ENCODE assay signal across 10 cellular contexts in the genomic region with DNA sequence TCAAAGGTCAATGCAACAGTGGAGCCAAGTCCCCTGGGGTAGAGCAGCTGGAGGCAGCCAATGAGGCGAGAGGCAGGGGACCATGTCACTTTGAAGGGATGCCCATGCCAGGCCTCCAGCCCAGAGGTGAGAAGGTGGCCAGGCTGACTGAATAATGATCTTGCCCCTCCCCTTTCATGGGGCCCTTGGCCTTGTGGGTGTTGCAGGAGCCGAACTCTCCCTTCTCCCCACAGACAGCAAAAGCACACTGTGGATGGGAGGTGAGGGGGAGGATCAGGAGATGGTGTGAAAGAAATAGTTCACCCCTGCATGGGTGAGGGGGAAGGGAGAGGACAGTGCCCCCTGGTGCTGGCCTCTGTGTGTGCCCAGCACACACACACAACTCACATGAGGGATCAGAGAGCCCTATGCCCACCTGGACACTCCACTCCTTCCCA. TPM values are rescaled to one million over a fixed set of nuclear protein-coding genes. Genes with fewer than 3 reads are reported as not detected.
A peak's percentile ranks its signal among the peaks of the same experiment; 100 is the strongest.
DNase-seq lines count a peak whose midpoint lies in the region; ATAC-seq, FAIRE-seq and TF ChIP-seq lines count a peak whose summit lies in the region.
"Had no signal": no experiment of that assay in that cellular context is flagged by ENCODE, and none has a peak within 500 bp of the region (broad histone marks: within the 10 kb centered on the region; RNA-seq: fewer than 3 reads in every experiment).

No MANE protein-coding gene starts in this region.

- no peak overlapping the region for H3K23ac ChIP-seq in H9 (ENCODE audit: insufficient read length, low read depth, low read length)

- H3K4me1 ChIP-seq in H9 (ENCODE audit: insufficient read depth, low read length): no peaks in the 10 kb centered on the region

- no peaks in the 10 kb centered on the region for H3K9me3 Mint-ChIP-seq in H9
- H3K9me3 Mint-ChIP-seq in activated T-helper 17 cell treated with anti-CD3 and anti-CD28 coated beads, Interleukin-2, amount 50 U/mL, for 72 hours: no peaks in the 10 kb centered on the region

- H3K36me3 Mint-ChIP-seq in H9 (ENCODE audit: insufficient read depth in 1 of 3, low read depth in 3 of 3): no peaks in the 10 kb centered on the region
- H3K36me3 Mint-ChIP-seq in activated T-helper 17 cell treated with anti-CD3 and anti-CD28 coated beads, Interleukin-2, amount 50 U/mL, for 72 hours (ENCODE audit: low read depth): no peaks in the 10 kb centered on the region

- no peak overlapping the region for H3K27ac ChIP-seq in H9 (ENCODE audit: insufficient read length, low read depth, low read length)
- H3K27ac ChIP-seq: vagina had no signal

- no peak overlapping the region for H2AFZ ChIP-seq in H9 (ENCODE audit: low read length)

- H3K36me3 ChIP-seq in BJ (ENCODE audit: control insufficient read depth, insufficient read depth, low read length): no peaks in the 10 kb centered on the region
- H3K36me3 ChIP-seq: vagina had no signal

- H4K91ac ChIP-seq in H9 (ENCODE audit: insufficient read length, low read depth, low read length): no peak overlapping the region

- H3K4ac ChIP-seq in H9 (ENCODE audit: low read depth, low read length): no peak overlapping the region

- peak; percentile 43 for TF ChIP-seq CTCF in BJ (IDR thresholded peaks at IDR 0.05; ENCODE audit: insufficient read depth, low read depth, low read length)
- TF ChIP-seq CTCF in H9 (conservative IDR thresholded peaks at IDR 0.05): peak; percentile 59; the same call in 2 of the 3 replicates

- H3K79me2 ChIP-seq in H9 (ENCODE audit: insufficient read depth, low read length): no peaks in the 10 kb centered on the region

- no peak overlapping the region for H3K4me3 ChIP-seq in BJ (ENCODE audit: low read depth, low read length)
- H3K4me3 ChIP-seq: vagina had no signal

- no CpG with 5 or more reads among the region's 2 CpGs for WGBS in H9 (ENCODE audit: extremely low coverage, insufficient read length, low lambda C conversion rate)

- peaks cover 27 to 41% of the 10 kb centered on the region in 2 experiments for H3K4me1 Mint-ChIP-seq in H9
- H3K4me1 Mint-ChIP-seq in activated T-helper 17 cell treated with anti-CD3 and anti-CD28 coated beads, Interleukin-2, amount 50 U/mL, for 72 hours: peaks cover 57% of the 10 kb centered on the region

- no peak overlapping the region for H3K14ac ChIP-seq in H9 (ENCODE audit: insufficient read depth, low read length)

- POLR2A ChIA-PET in BJ (lab: Charles Lee): no interaction called here

- no peak overlapping the region for H4K5ac ChIP-seq in H9 (ENCODE audit: insufficient read length, low read depth, low read length)

- H3T11ph ChIP-seq in H9 (ENCODE audit: low read length): no peak overlapping the region

- H3K4me3 Mint-ChIP-seq in H9: no peak overlapping the region
- peak overlapping the region; percentile 84 for H3K4me3 Mint-ChIP-seq in activated T-helper 17 cell treated with anti-CD3 and anti-CD28 coated beads, Interleukin-2, amount 50 U/mL, for 72 hours

- no peak overlapping the region for H2AK5ac ChIP-seq in H9 (ENCODE audit: insufficient read length, low read length)

- H4K20me1 ChIP-seq in H9 (ENCODE audit: control insufficient read depth, insufficient read depth, insufficient read length): no peaks in the 10 kb centered on the region

- no peak overlapping the region for H3K4me2 ChIP-seq in H9 (ENCODE audit: insufficient read depth, insufficient read length, low read length)

- ATAC-seq in activated T-helper 17 cell treated with anti-CD3 and anti-CD28 coated beads, Interleukin-2, amount 50 U/mL, for 72 hours (replicated peaks): no peak
- ATAC-seq in GM18868 (IDR thresholded peaks at IDR 0.05; ENCODE audit: unreplicated experiment): no peak
- ATAC-seq in GM18858 (IDR thresholded peaks at IDR 0.05; ENCODE audit: unreplicated experiment): no peak
- ATAC-seq in GM21737 (IDR thresholded peaks at IDR 0.05; ENCODE audit: unreplicated experiment): no peak

- H3K23me2 ChIP-seq in H9 (ENCODE audit: insufficient read length, low read depth, low read length, poor library complexity, severe bottlenecking): peaks cover 3% of the 10 kb centered on the region

- no peak overlapping the region for H4K8ac ChIP-seq in H9 (replicated peaks; ENCODE audit: insufficient read length, low read depth, low read length)

- no peaks in the 10 kb centered on the region for H3K9me3 ChIP-seq in H9 (ENCODE audit: control insufficient read depth, low read depth, low read length)
- H3K9me3 ChIP-seq: vagina had no signal

- H3K18ac ChIP-seq in H9 (ENCODE audit: insufficient read length, low read depth, low read length): no peak overlapping the region

- H3K27ac Mint-ChIP-seq in H9: no peak overlapping the region
- peak overlapping the region; percentile 98 for H3K27ac Mint-ChIP-seq in activated T-helper 17 cell treated with anti-CD3 and anti-CD28 coated beads, Interleukin-2, amount 50 U/mL, for 72 hours

- H2BK12ac ChIP-seq in H9 (ENCODE audit: insufficient read length, low read depth, low read length): no peak overlapping the region

- CTCF ChIA-PET in BJ (lab: Yijun Ruan, JAX): interaction anchor here (0.9 to 2.4 kb wide), 4 partner anchors 13 to 93 kb away, joined by 3 to 16 read pairs (median 4); no protein-coding TSS in a partner anchor

- no peak overlapping the region for H3K56ac ChIP-seq in H9 (ENCODE audit: insufficient read length, low read depth, low read length)

- no peak for DNase-seq in BJ (ENCODE audit: low read depth)
- no peak for DNase-seq in H9
- peak; percentile 67 for DNase-seq in left kidney (ENCODE audit: low read depth, low spot score)
- no peak for DNase-seq in RCC 7860 (ENCODE audit: low spot score)

- no peak overlapping the region for H2BK15ac ChIP-seq in H9 (ENCODE audit: low read depth, low read length)

- no peak overlapping the region for H2BK20ac ChIP-seq in H9 (ENCODE audit: low read depth, low read length, poor library complexity, severe bottlenecking)

- no peak for FAIRE-seq in RCC 7860 (lab: Jason Lieb, UNC)

- no peak overlapping the region for H2BK120ac ChIP-seq in H9 (ENCODE audit: low read depth, low read length, poor library complexity, severe bottlenecking)

- peaks cover 75% of the 10 kb centered on the region for H3K27me3 Mint-ChIP-seq in H9 (ENCODE audit: low read depth)
- no peaks in the 10 kb centered on the region for H3K27me3 Mint-ChIP-seq in activated T-helper 17 cell treated with anti-CD3 and anti-CD28 coated beads, Interleukin-2, amount 50 U/mL, for 72 hours

- H3K9ac ChIP-seq in H9 (ENCODE audit: extremely low read depth, insufficient read length, low read length): no peak overlapping the region

- no peaks in the 10 kb centered on the region for H3K79me1 ChIP-seq in H9 (ENCODE audit: insufficient read depth, low read depth, low read length, poor library complexity, severe bottlenecking)

- no peak overlapping the region for H2BK5ac ChIP-seq in H9 (ENCODE audit: insufficient read length, low read length)

- H3K27me3 ChIP-seq in BJ (ENCODE audit: control insufficient read depth, insufficient read depth, low read length) (peaks cover 45% of the 10 kb centered on the region), H9 (ENCODE audit: insufficient read depth, low read length) (peaks cover 2% of the 10 kb centered on the region; the same call in 1 of the 2 replicates)
- H3K27me3 ChIP-seq: vagina had no signal

RNA-seq across cellular contexts. Expression of gene TBX21, which starts 15.8 kb away (rescaled TPM):
- polyA plus RNA-seq in BJ (2011; rRNA removed): not detected in 2 replicates
- polyA minus RNA-seq in BJ (2011; rRNA and poly(A)+ RNA removed): not detected in 2 replicates
- total RNA-seq in H9 (2021): not detected in 2 replicates
- total RNA-seq in activated T-helper 17 cell treated with anti-CD3 and anti-CD28 coated beads, Interleukin-2, amount 50 U/mL, for 72 hours: 10 to 100 TPM; 19.9 to 30.5 TPM
- total RNA-seq: renal cortical epithelial cell had no signal

RNA-seq across cellular contexts. Expression of gene TBKBP1, which starts 23.3 kb away (rescaled TPM):
- 4.7 and 7.3 TPM in 2 replicates for polyA plus RNA-seq in BJ (2011; rRNA removed)
- 3.2 and 4.4 TPM in 2 replicates for polyA minus RNA-seq in BJ (2011; rRNA and poly(A)+ RNA removed)
- total RNA-seq in H9 (2021): 33.2 and 33.6 TPM in 2 replicates
- 10 to 100 TPM in 1 of 2 donors, 1 to 10 TPM in 1; 6.3 to 10.2 TPM for total RNA-seq in activated T-helper 17 cell treated with anti-CD3 and anti-CD28 coated beads, Interleukin-2, amount 50 U/mL, for 72 hours

Comparison
In these comparisons a context has a peak if more than half of its experiments do, and no peak if none do; other contexts are left out.
1. RNA of gene TBX21, which starts 15.8 kb away (total RNA-seq): 19.9 to 30.5 TPM in activated T-helper 17 cell treated with anti-CD3 and anti-CD28 coated beads, Interleukin-2, amount 50 U/mL, for 72 hours; not detected in H9; every median in the first group is over 10 times any median in the second.